ENCODE assay signal across 14 cellular contexts in genomic region chr6:138569970-138570715, GRCh38.
DNase-seq lines count a peak whose midpoint lies in the region; TF ChIP-seq lines count a peak whose summit lies in the region.
"Had no signal": no experiment of that assay in that cellular context is flagged by ENCODE, and none has a peak within 500 bp of the region (broad histone marks: within the 10 kb centered on the region; RNA-seq: fewer than 3 reads in every experiment).

No MANE protein-coding gene starts in this region.

- peak overlapping the region; percentile 64 for H3K4me3 ChIP-seq in retinal pigment epithelial cell (ENCODE audit: low read length)
- H3K4me3 ChIP-seq in mesendoderm (ENCODE audit: low read length), result no peak overlapping the region

- H2BK5ac ChIP-seq in mesendoderm (ENCODE audit: low read length), result no peak overlapping the region

- H3K4me1 ChIP-seq in mesendoderm (ENCODE audit: control insufficient read depth, low read depth, low read length), result peaks cover 4% of the 10 kb centered on the region

- no peak overlapping the region for H3K18ac ChIP-seq in mesendoderm (ENCODE audit: low read length)

- DNase-seq in H4 (ENCODE audit: low spot score), result peak; percentile 11
- DNase-seq in foreskin melanocyte, result peak; percentile 96
- no peak for DNase-seq in retinal pigment epithelial cell (ENCODE audit: low read depth)
- DNase-seq in mesendoderm, result no peak
- no peak for DNase-seq in SKM-1 (lab: John Stamatoyannopoulos, UW; ENCODE audit: unreplicated experiment)
- no peak for DNase-seq in NCI-H2081 treated with DMSO at 0.1 percent for 48 hours (lab: John Stamatoyannopoulos, UW)
- DNase-seq: activated CD4-positive, alpha-beta memory T cell treated with anti-CD3 and anti-CD28 coated beads, Interleukin-2, amount 10 ng/mL, durations not matched to agents 7 days and 5 days; amygdala; effector CD8-positive, alpha-beta T cell; HFFc6; MM.1S; SK-N-SH had no signal

- TF ChIP-seq CTCF in retinal pigment epithelial cell (conservative IDR thresholded peaks at IDR 0.05; ENCODE audit: low read depth, low read length), result no peak

- no peak overlapping the region for H4K8ac ChIP-seq in mesendoderm (ENCODE audit: low read depth, low read length)

- H3K23ac ChIP-seq in mesendoderm (ENCODE audit: low read length), result no peak overlapping the region

- peaks cover 7% of the 10 kb centered on the region for H3K79me2 ChIP-seq in mesendoderm (ENCODE audit: control insufficient read depth, insufficient read depth, low read length)

- H2BK15ac ChIP-seq in mesendoderm (replicated peaks; ENCODE audit: low read depth), result no peak overlapping the region

- no peak overlapping the region for H3K27ac ChIP-seq in mesendoderm (ENCODE audit: low read depth, low read length)
- H3K27ac ChIP-seq: C4-2B had no signal

- no peak overlapping the region for H3K56ac ChIP-seq in mesendoderm (ENCODE audit: low read length)

- WGBS in mesendoderm (ENCODE audit: extremely low coverage, insufficient coverage, low lambda C conversion rate), result 100% methylated on average over 1 of the region's 6 CpGs

- H2BK120ac ChIP-seq in mesendoderm (ENCODE audit: low read depth, low read length), result no peak overlapping the region

- peaks cover 2% of the 10 kb centered on the region for H3K79me1 ChIP-seq in mesendoderm (ENCODE audit: low read length)

- no peak overlapping the region for H2AK5ac ChIP-seq in mesendoderm (ENCODE audit: low read length)

- H3K27me3 ChIP-seq in mesendoderm (ENCODE audit: insufficient read depth, low read length, poor library complexity), result no peaks in the 10 kb centered on the region

- no peaks in the 10 kb centered on the region for H3K36me3 ChIP-seq in mesendoderm (ENCODE audit: control insufficient read depth, insufficient read depth, low read length)

- H3K4ac ChIP-seq in mesendoderm (ENCODE audit: low read depth, low read length), result no peak overlapping the region

- no peak overlapping the region for H3K9ac ChIP-seq in mesendoderm (ENCODE audit: low read length)
- H3K9ac ChIP-seq: SK-N-SH had no signal

- H3K4me2 ChIP-seq in mesendoderm (ENCODE audit: low read length), result no peak overlapping the region
- H3K4me2 ChIP-seq: SK-N-SH had no signal

- no peak overlapping the region for H4K5ac ChIP-seq in mesendoderm (ENCODE audit: low read length)

TF ChIP-seq in PFSK-1, 5 proteins besides CTCF, POLR2A, EP300 and RAD21:
- TF ChIP-seq SIN3A (IDR thresholded peaks at IDR 0.05; ENCODE audit: borderline replicate concordance, insufficient read depth, low read length), result peak; percentile 35; the same call in 1 of the 2 replicates
- TF ChIP-seq FOXP2 (optimal IDR thresholded peaks at IDR 0.05; ENCODE audit: borderline replicate concordance, extremely low read depth, extremely low read length, insufficient read depth), result no peak

Comparison
In these comparisons a context has a peak if more than half of its experiments do, and no peak if none do; other contexts are left out.
1. DNase-seq: peak in H4 (single experiment) and foreskin melanocyte (single experiment); none in retinal pigment epithelial cell (single experiment), mesendoderm (single experiment), SKM-1 (single experiment) and NCI-H2081 treated with DMSO at 0.1 percent for 48 hours (single experiment).